19 cellular contexts compared by ENCODE assay signal in genomic region chr15:42069025-42069424, GRCh38. TPM values are rescaled to one million over a fixed set of nuclear protein-coding genes. Genes with fewer than 3 reads are reported as not detected.
DNase-seq lines count a peak whose midpoint lies in the region; ATAC-seq and TF ChIP-seq lines count a peak whose summit lies in the region.
"Had no signal": no experiment of that assay in that cellular context is flagged by ENCODE, and none has a peak within 500 bp of the region (broad histone marks: within the 10 kb centered on the region; RNA-seq: fewer than 3 reads in every experiment).

No MANE protein-coding gene starts in this region.

- H2AFZ ChIP-seq in Loucy (ENCODE audit: low read length) = no peak overlapping the region

- H3K4me1 ChIP-seq in A673 (ENCODE audit: insufficient read depth, low read length, poor library complexity, severe bottlenecking) = no peaks in the 10 kb centered on the region
- H3K4me1 ChIP-seq in Loucy (ENCODE audit: insufficient read depth, low read length, poor library complexity, severe bottlenecking) = peaks cover 18% of the 10 kb centered on the region
- peaks cover 3% of the 10 kb centered on the region for H3K4me1 ChIP-seq in mesendoderm (ENCODE audit: control insufficient read depth, low read depth, low read length)
- H3K4me1 ChIP-seq: A549 had no signal

- H3K9ac ChIP-seq in Loucy (ENCODE audit: low read depth, low read length, poor library complexity, severe bottlenecking) (no peak overlapping the region), mesendoderm (ENCODE audit: low read length) (no peak overlapping the region)
- H3K9ac ChIP-seq: KMS-11 had no signal

- no peak overlapping the region for H4K8ac ChIP-seq in mesendoderm (ENCODE audit: low read depth, low read length)

- POLR2A ChIA-PET in A673 (lab: Charles Lee; ENCODE audit: low non-redundant PET) = no interaction called here

- no peaks in the 10 kb centered on the region for H3K27me3 ChIP-seq in A673 (replicated peaks; ENCODE audit: insufficient read depth, low read depth, low read length, poor library complexity)
- no peaks in the 10 kb centered on the region for H3K27me3 ChIP-seq in Loucy (ENCODE audit: insufficient read depth, low read length, poor library complexity, severe bottlenecking)
- no peaks in the 10 kb centered on the region for H3K27me3 ChIP-seq in mesendoderm (ENCODE audit: insufficient read depth, low read length, poor library complexity)
- H3K27me3 ChIP-seq: MG63 had no signal

- H3K4me3 ChIP-seq in A673 (ENCODE audit: low read depth, low read length, poor library complexity, severe bottlenecking) (no peak overlapping the region), Loucy (ENCODE audit: low read length, poor library complexity, severe bottlenecking) (no peak overlapping the region), mesendoderm (ENCODE audit: low read length) (no peak overlapping the region), coronary artery (no peak overlapping the region)
- H3K4me3 ChIP-seq: A549, MG63 had no signal

- no peaks in the 10 kb centered on the region for H3K79me2 ChIP-seq in Loucy (ENCODE audit: insufficient read depth, low read length)
- H3K79me2 ChIP-seq in mesendoderm (ENCODE audit: control insufficient read depth, insufficient read depth, low read length) = no peaks in the 10 kb centered on the region

- no peak overlapping the region for H3K18ac ChIP-seq in mesendoderm (ENCODE audit: low read length)

- no peaks in the 10 kb centered on the region for H3K9me3 ChIP-seq in A673 (ENCODE audit: low read depth, low read length, poor library complexity, severe bottlenecking)
- H3K9me3 ChIP-seq in Loucy (ENCODE audit: insufficient read depth, low read depth, low read length) = no peaks in the 10 kb centered on the region
- H3K9me3 ChIP-seq: A549 had no signal

- no peak overlapping the region for H3K27ac ChIP-seq in A673 (ENCODE audit: low read depth, low read length, poor library complexity, severe bottlenecking)
- H3K27ac ChIP-seq in mesendoderm (ENCODE audit: low read depth, low read length) = no peak overlapping the region
- H3K27ac ChIP-seq in coronary artery = no peak overlapping the region
- H3K27ac ChIP-seq: A549, KMS-11 had no signal

- no peak for ATAC-seq in GM18870 (IDR thresholded peaks at IDR 0.05; ENCODE audit: unreplicated experiment)
- no peak for ATAC-seq in HG03521 (IDR thresholded peaks at IDR 0.05; ENCODE audit: unreplicated experiment)
- ATAC-seq: A549 had no signal

- DNase-seq in A673 (ENCODE audit: low spot score) (no peak), cerebellar cortex (ENCODE audit: low spot score) (peak; percentile 11), mesendoderm (peak; percentile 51), cerebellum (ENCODE audit: low spot score) (no peak), coronary artery (ENCODE audit: low spot score) (no peak)
- DNase-seq: DMS79, MG63, NCI-H1417, NCI-H1930, NCI-H2171 treated with DMSO at 0.1 percent for 48 hours, NCI-H774, RPMI8226 had no signal

- no peak overlapping the region for H3K56ac ChIP-seq in mesendoderm (ENCODE audit: low read length)

- H2BK120ac ChIP-seq in mesendoderm (ENCODE audit: low read depth, low read length) = no peak overlapping the region

- H2AK5ac ChIP-seq in mesendoderm (ENCODE audit: low read length) = no peak overlapping the region

- H4K5ac ChIP-seq in mesendoderm (ENCODE audit: low read length) = no peak overlapping the region

- H3K4me2 ChIP-seq in Loucy (ENCODE audit: low read depth, low read length, poor library complexity, severe bottlenecking) (no peak overlapping the region), mesendoderm (ENCODE audit: low read length) (no peak overlapping the region)
- H3K4me2 ChIP-seq: A549, KMS-11 had no signal

- no peak overlapping the region for H2BK5ac ChIP-seq in mesendoderm (ENCODE audit: low read length)

- TF ChIP-seq CTCF in A673 (conservative IDR thresholded peaks at IDR 0.05; ENCODE audit: low read depth, low read length) (peak; percentile 41), Loucy (conservative IDR thresholded peaks at IDR 0.05; ENCODE audit: low read length) (0 out of 2 replicates have a peak, but pooled peaks have one; percentile 9), coronary artery (IDR thresholded peaks at IDR 0.05) (no peak)

- CTCF ChIA-PET in A673 (lab: Charles Lee) = interaction anchor here (0.8 kb wide), 1 partner anchor 154 kb away, joined by 3 read pairs; no protein-coding TSS in a partner anchor

- no peak overlapping the region for H2BK15ac ChIP-seq in mesendoderm (replicated peaks; ENCODE audit: low read depth)

- no CpG with 5 or more reads among the region's 7 CpGs for WGBS in mesendoderm (ENCODE audit: extremely low coverage, insufficient coverage, low lambda C conversion rate)

- H3F3A ChIP-seq in Loucy (ENCODE audit: low read depth) = no peaks in the 10 kb centered on the region

- H3K36me3 ChIP-seq in A673 (ENCODE audit: insufficient read depth, low read length, poor library complexity, severe bottlenecking) (no peaks in the 10 kb centered on the region), Loucy (ENCODE audit: insufficient read depth, low read length) (no peaks in the 10 kb centered on the region), mesendoderm (ENCODE audit: control insufficient read depth, insufficient read depth, low read length) (no peaks in the 10 kb centered on the region)
- H3K36me3 ChIP-seq: MG63 had no signal

- no peak overlapping the region for H3K23ac ChIP-seq in mesendoderm (ENCODE audit: low read length)

- H4K20me1 ChIP-seq in Loucy (ENCODE audit: insufficient read depth, low read length, poor library complexity, severe bottlenecking) = no peaks in the 10 kb centered on the region

- no peaks in the 10 kb centered on the region for H3K79me1 ChIP-seq in mesendoderm (ENCODE audit: low read length)

- intact Hi-C loops in A673 (cut with micrococcal nuclease; ENCODE audit: unreplicated experiment) = loop anchor here (10.0 kb wide), 1 partner anchor 586 kb away; no protein-coding TSS in a partner anchor

- no TSS peak for BruUV-seq in A673 (replicated peaks; lab: Mats Ljungman, UMichigan)

- H3K4ac ChIP-seq in mesendoderm (ENCODE audit: low read depth, low read length) = no peak overlapping the region

- no peaks in the 10 kb centered on the region for H3K9me2 ChIP-seq in Loucy (replicated peaks; ENCODE audit: low read depth, low read length)

RNA-seq across cellular contexts. Expression of gene PLA2G4D, which starts 25.3 kb away (rescaled TPM):
- total RNA-seq in A673 (2021) = not detected in 2 replicates
- polyA plus RNA-seq in mesendoderm (2013, experiment 1 of 2) = 0.10 TPM
- 0.10 TPM for polyA plus RNA-seq in mesendoderm (2013, experiment 2 of 2)
- total RNA-seq in cerebellum = 0.09 TPM
- total RNA-seq: NCI-H460 had no signal
- polyA plus RNA-seq: A549 had no signal

RNA-seq across cellular contexts. Expression of gene PLA2G4E, which starts 48.2 kb away (rescaled TPM):
- total RNA-seq in A673 (2021) (not detected in 2 replicates), cerebellum (not detected)
- polyA plus RNA-seq in mesendoderm (2013, experiment 1 of 2) = not detected
- polyA plus RNA-seq in mesendoderm (2013, experiment 2 of 2) = under 0.01 TPM
- total RNA-seq: G401, NCI-H460 had no signal

Comparison
In these comparisons a context has a peak if more than half of its experiments do, and no peak if none do; other contexts are left out.
1. DNase-seq: peak in cerebellar cortex (single experiment) and mesendoderm (single experiment); none in A673 (single experiment), cerebellum (single experiment) and coronary artery (single experiment).